ENCODE assay signal across 40 cellular contexts in genomic region chr14:36083317-36083716, GRCh38.
"Had no signal": no experiment of that assay in that cellular context is flagged by ENCODE, and none has a peak within 500 bp of the region (broad histone marks: within the 10 kb centered on the region; RNA-seq: fewer than 3 reads in every experiment).

No MANE protein-coding gene starts in this region.

- H3K27me3 Mint-ChIP-seq: activated naive CD4-positive, alpha-beta T cell treated with anti-CD3 and anti-CD28 coated beads, Interleukin-2, amount 10 ng/mL, durations not matched to agents 7 days and 5 days; central memory CD8-positive, alpha-beta T cell had no signal

- H3K4me1 ChIP-seq: adrenal gland, ascending aorta, body of pancreas, breast epithelium had no signal

- H3K36me3 Mint-ChIP-seq: activated naive CD4-positive, alpha-beta T cell treated with anti-CD3 and anti-CD28 coated beads, Interleukin-2, amount 10 ng/mL, durations not matched to agents 7 days and 5 days; activated naive CD4-positive, alpha-beta T cell treated with anti-CD3 and anti-CD28 coated beads, Interleukin-2, amount 50 U/mL, for 24 hours; activated naive CD4-positive, alpha-beta T cell treated with anti-CD3 and anti-CD28 coated beads, Interleukin-2, amount 50 U/mL, for 72 hours; activated naive CD8-positive, alpha-beta T cell; activated naive CD8-positive, alpha-beta T cell treated with anti-CD3 and anti-CD28 coated beads for 36 hours; activated naive CD8-positive, alpha-beta T cell treated with anti-CD3 and anti-CD28 coated beads, Interleukin-2, amount 10 ng/mL, durations not matched to agents 7 days and 5 days; brain had no signal

- DNase-seq: activated effector memory CD4-positive, alpha-beta T cell treated with anti-CD3 and anti-CD28 coated beads, Interleukin-2, amount 50 U/mL, for 16 hours; activated effector memory CD4-positive, alpha-beta T cell treated with Interleukin-2 at 50 U/mL for 16 hours; activated gamma-delta T cell; activated gamma-delta T cell treated with Interleukin-2 at 50 U/mL for 16 hours; activated naive CD4-positive, alpha-beta T cell; activated naive CD4-positive, alpha-beta T cell treated with anti-CD3 and anti-CD28 coated beads for 36 hours; activated naive CD4-positive, alpha-beta T cell treated with anti-CD3 and anti-CD28 coated beads, Interleukin-2, amount 10 ng/mL, durations not matched to agents 7 days and 5 days; activated naive CD4-positive, alpha-beta T cell treated with anti-CD3 and anti-CD28 coated beads, Interleukin-2, amount 50 U/mL, for 16 hours; activated naive CD4-positive, alpha-beta T cell treated with Interleukin-2 at 50 U/mL for 16 hours; activated naive CD8-positive, alpha-beta T cell treated with anti-CD3 and anti-CD28 coated beads for 36 hours; activated naive CD8-positive, alpha-beta T cell treated with anti-CD3 and anti-CD28 coated beads, Interleukin-2, amount 10 ng/mL, durations not matched to agents 7 days and 5 days; activated naive CD8-positive, alpha-beta T cell treated with anti-CD3 and anti-CD28 coated beads, Interleukin-2, amount 50 U/mL, for 24 hours; activated T-cell treated with anti-CD3 and anti-CD28 coated beads, Interleukin-2, amount 50 U/mL, for 1 hour; activated T-cell treated with anti-CD3 and anti-CD28 coated beads, Interleukin-2, amount 50 U/mL, for 24 hours; activated T-cell treated with anti-CD3 and anti-CD28 coated beads, Interleukin-2, amount 50 U/mL, for 4 hours; activated T-cell treated with anti-CD3 and anti-CD28 coated beads, Interleukin-2, amount 50 U/mL, for 48 hours; activated T-cell treated with anti-CD3 and anti-CD28 coated beads, Interleukin-2, amount 50 U/mL, for 72 hours; adrenal gland; amniotic stem cell; amygdala; anterior cingulate cortex; aorta; body of pancreas; brain microvascular endothelial cell; caudate nucleus; central memory CD4-positive, alpha-beta T cell; cerebellar nuclear complex had no signal

- ATAC-seq: activated naive CD4-positive, alpha-beta T cell treated with anti-CD3 and anti-CD28 coated beads, Interleukin-2, amount 50 U/mL, for 72 hours; activated naive CD8-positive, alpha-beta T cell treated with anti-CD3 and anti-CD28 coated beads, Interleukin-2, amount 50 U/mL, for 24 hours; activated T-cell treated with anti-CD3 and anti-CD28 coated beads, Interleukin-2, amount 50 U/mL, for 4 hours; activated T-cell treated with anti-CD3 and anti-CD28 coated beads, Interleukin-2, amount 50 U/mL, for 72 hours; activated T-helper 17 cell treated with anti-CD3 and anti-CD28 coated beads, Interleukin-2, amount 50 U/mL, for 72 hours; body of pancreas had no signal

- H3K4me3 Mint-ChIP-seq: activated naive CD4-positive, alpha-beta T cell treated with anti-CD3 and anti-CD28 coated beads for 36 hours; activated naive CD4-positive, alpha-beta T cell treated with anti-CD3 and anti-CD28 coated beads, Interleukin-2, amount 10 ng/mL, durations not matched to agents 7 days and 5 days; activated naive CD4-positive, alpha-beta T cell treated with anti-CD3 and anti-CD28 coated beads, Interleukin-2, amount 50 U/mL, for 24 hours; activated naive CD8-positive, alpha-beta T cell; activated naive CD8-positive, alpha-beta T cell treated with anti-CD3 and anti-CD28 coated beads for 36 hours; activated naive CD8-positive, alpha-beta T cell treated with anti-CD3 and anti-CD28 coated beads, Interleukin-2, amount 10 ng/mL, durations not matched to agents 7 days and 5 days; activated naive CD8-positive, alpha-beta T cell treated with anti-CD3 and anti-CD28 coated beads, Interleukin-2, amount 50 U/mL, for 24 hours; activated T-cell treated with anti-CD3 and anti-CD28 coated beads, Interleukin-2, amount 50 U/mL, for 24 hours; activated T-cell treated with anti-CD3 and anti-CD28 coated beads, Interleukin-2, amount 50 U/mL, for 4 hours; activated T-cell treated with anti-CD3 and anti-CD28 coated beads, Interleukin-2, amount 50 U/mL, for 72 hours; activated T-helper 1 cell treated with anti-CD3 and anti-CD28 coated beads, Interleukin-12 subunit alpha, Interleukin-12 subunit beta, Interleukin-2, Interleukin-4 antibody, amounts not matched to agents 30 ng/mL and 10 ng/mL and 1 ng/mL, durations not matched to agents 14 hours and 24 hours and 36 hours; activated T-helper 17 cell treated with anti-CD3 and anti-CD28 coated beads, Interleukin-2, amount 50 U/mL, for 72 hours; brain; central memory CD8-positive, alpha-beta T cell had no signal

- H3K36me3 ChIP-seq: adrenal gland, ascending aorta, brain microvascular endothelial cell, breast epithelium, cardiac muscle cell had no signal

- H3K4me1 Mint-ChIP-seq: activated naive CD4-positive, alpha-beta T cell treated with anti-CD3 and anti-CD28 coated beads, Interleukin-2, amount 10 ng/mL, durations not matched to agents 7 days and 5 days; activated naive CD4-positive, alpha-beta T cell treated with anti-CD3 and anti-CD28 coated beads, Interleukin-2, amount 50 U/mL, for 24 hours; activated naive CD8-positive, alpha-beta T cell treated with anti-CD3 and anti-CD28 coated beads for 36 hours; activated naive CD8-positive, alpha-beta T cell treated with anti-CD3 and anti-CD28 coated beads, Interleukin-2, amount 50 U/mL, for 24 hours; activated T-helper 17 cell treated with anti-CD3 and anti-CD28 coated beads, Interleukin-2, amount 50 U/mL, for 72 hours; brain; central memory CD8-positive, alpha-beta T cell had no signal

- H3K9me3 Mint-ChIP-seq: activated naive CD4-positive, alpha-beta T cell treated with anti-CD3 and anti-CD28 coated beads for 36 hours; activated naive CD4-positive, alpha-beta T cell treated with anti-CD3 and anti-CD28 coated beads, Interleukin-2, amount 10 ng/mL, durations not matched to agents 7 days and 5 days; activated naive CD8-positive, alpha-beta T cell treated with anti-CD3 and anti-CD28 coated beads, Interleukin-2, amount 10 ng/mL, durations not matched to agents 7 days and 5 days; activated T-helper 1 cell treated with anti-CD3 and anti-CD28 coated beads, Interleukin-12 subunit alpha, Interleukin-12 subunit beta, Interleukin-2, Interleukin-4 antibody, amounts not matched to agents 30 ng/mL and 10 ng/mL and 1 ng/mL, durations not matched to agents 14 hours and 24 hours and 36 hours; activated T-helper 2 cell treated with anti-CD3 and anti-CD28 coated beads, Interferon-gamma antibody, Interleukin-2, Interleukin-4, amounts not matched to agents 10 μg/mL and 5 μg/mL and 100 μg/mL, durations not matched to agents 14 hours and 24 hours and 36 hours; central memory CD8-positive, alpha-beta T cell had no signal

- H3K9me3 ChIP-seq: adrenal gland, ascending aorta, body of pancreas had no signal

- H3K27ac ChIP-seq: adrenal gland, ascending aorta, body of pancreas, brain microvascular endothelial cell, breast epithelium, cardiac muscle cell had no signal

- H3K27me3 ChIP-seq: adrenal gland, ascending aorta, body of pancreas, brain microvascular endothelial cell, breast epithelium, cardiac muscle cell had no signal

- H3K4me3 ChIP-seq: adrenal gland, ascending aorta, body of pancreas, breast epithelium, cardiac muscle cell had no signal

- H3K27ac Mint-ChIP-seq: activated naive CD4-positive, alpha-beta T cell treated with anti-CD3 and anti-CD28 coated beads for 36 hours; activated naive CD4-positive, alpha-beta T cell treated with anti-CD3 and anti-CD28 coated beads, Interleukin-2, amount 10 ng/mL, durations not matched to agents 7 days and 5 days; activated naive CD4-positive, alpha-beta T cell treated with anti-CD3 and anti-CD28 coated beads, Interleukin-2, amount 50 U/mL, for 24 hours; activated naive CD4-positive, alpha-beta T cell treated with anti-CD3 and anti-CD28 coated beads, Interleukin-2, amount 50 U/mL, for 72 hours; activated naive CD8-positive, alpha-beta T cell; activated naive CD8-positive, alpha-beta T cell treated with anti-CD3 and anti-CD28 coated beads for 36 hours; activated naive CD8-positive, alpha-beta T cell treated with anti-CD3 and anti-CD28 coated beads, Interleukin-2, amount 10 ng/mL, durations not matched to agents 7 days and 5 days; activated naive CD8-positive, alpha-beta T cell treated with anti-CD3 and anti-CD28 coated beads, Interleukin-2, amount 50 U/mL, for 24 hours; activated T-cell treated with anti-CD3 and anti-CD28 coated beads, Interleukin-2, amount 50 U/mL, for 24 hours; activated T-cell treated with anti-CD3 and anti-CD28 coated beads, Interleukin-2, amount 50 U/mL, for 72 hours; activated T-helper 1 cell treated with anti-CD3 and anti-CD28 coated beads, Interleukin-12 subunit alpha, Interleukin-12 subunit beta, Interleukin-2, Interleukin-4 antibody, amounts not matched to agents 30 ng/mL and 10 ng/mL and 1 ng/mL, durations not matched to agents 14 hours and 24 hours and 36 hours; activated T-helper 17 cell treated with anti-CD3 and anti-CD28 coated beads, Interleukin-2, amount 50 U/mL, for 72 hours; activated T-helper 2 cell treated with anti-CD3 and anti-CD28 coated beads, Interferon-gamma antibody, Interleukin-2, Interleukin-4, amounts not matched to agents 10 μg/mL and 5 μg/mL and 100 μg/mL, durations not matched to agents 14 hours and 24 hours and 36 hours; brain had no signal

- FAIRE-seq: astrocyte, bronchial epithelial cell had no signal
